8 cellular contexts compared by ENCODE assay signal in the genomic region with DNA sequence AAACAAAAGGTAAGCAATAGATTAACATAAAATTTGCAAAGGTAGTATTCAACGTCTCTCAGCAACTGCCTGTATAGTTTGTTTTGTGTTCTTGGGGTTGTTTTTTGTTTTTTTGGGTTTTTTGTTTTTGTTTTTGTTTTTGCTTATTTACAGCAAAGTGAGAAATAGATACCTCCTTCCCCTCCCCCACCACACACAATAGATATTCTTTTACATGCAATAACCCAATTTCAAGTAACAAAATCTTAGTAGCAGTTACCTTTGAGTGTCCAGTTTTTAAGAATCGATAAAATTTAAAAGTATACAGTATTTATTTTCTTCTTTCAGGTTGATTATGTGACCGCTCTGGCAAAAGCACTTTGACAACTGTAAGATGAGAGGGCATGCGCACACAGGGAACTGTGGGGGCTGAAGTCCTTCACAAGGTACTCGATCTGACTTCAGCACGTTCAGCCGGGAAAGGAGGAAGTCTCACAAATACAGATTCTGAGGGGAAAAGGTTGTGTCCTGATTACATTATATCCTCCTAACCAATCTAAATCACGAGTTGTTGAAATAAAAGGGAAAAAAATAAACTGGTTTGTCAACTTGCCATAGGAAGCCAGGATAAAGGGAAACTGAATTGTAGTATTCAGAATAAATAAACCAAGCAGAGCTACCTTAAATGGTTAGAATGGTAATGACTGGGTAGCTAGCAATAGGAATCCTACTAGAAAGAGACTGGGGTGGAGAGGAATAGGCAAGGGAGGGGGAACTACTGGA. TPM values are rescaled to one million over a fixed set of nuclear protein-coding genes. Genes with fewer than 3 reads are reported as not detected.
DNase-seq lines count a peak whose midpoint lies in the region; ATAC-seq and TF ChIP-seq lines count a peak whose summit lies in the region.

No MANE protein-coding gene starts in this region.

- TF ChIP-seq EP300 in esophagus muscularis mucosa (IDR thresholded peaks at IDR 0.05) (no peak), stomach (IDR thresholded peaks at IDR 0.05) (no peak)

- no peak overlapping the region for H3K27ac ChIP-seq in HUES64 (ENCODE audit: low read depth, low read length)
- H3K27ac ChIP-seq in OCI-LY1 (ENCODE audit: low read depth, low read length, poor library complexity, severe bottlenecking) = peak overlapping the region; percentile 95
- H3K27ac ChIP-seq in esophagus muscularis mucosa (replicated peaks in 1 of 4) = peak overlapping the region; percentile 66 to 93 (median 82)
- peak overlapping the region; percentile 10 to 90 (median 74) for H3K27ac ChIP-seq in stomach

- 0% methylated on average over 7 of the region's 8 CpGs for WGBS in HUES64
- WGBS in esophagus muscularis mucosa = 13% methylated on average over 8 of the region's 8 CpGs
- WGBS in stomach, 5 donors = 5 to 15% (median 10%) methylated on average over 8 of the region's 8 CpGs

- H3K4me3 ChIP-seq in HUES64 (ENCODE audit: low read length) (peak overlapping the region; percentile 45), OCI-LY1 (ENCODE audit: low read depth, low read length, poor library complexity, severe bottlenecking) (peak overlapping the region; percentile 74), esophagus muscularis mucosa (peak overlapping the region; percentile 33 to 47 (median 40)), mucosa of descending colon (no peak overlapping the region), stomach (peak overlapping the region; percentile 6 to 32 (median 30))

- H3K9me3 Mint-ChIP-seq in activated T-helper 1 cell treated with anti-CD3 and anti-CD28 coated beads, Interleukin-12 subunit alpha, Interleukin-12 subunit beta, Interleukin-2, Interleukin-4 antibody, amounts not matched to agents 30 ng/mL and 10 ng/mL and 1 ng/mL, durations not matched to agents 14 hours and 24 hours and 36 hours = no peaks in the 10 kb centered on the region

- peaks cover 32% of the 10 kb centered on the region for H3K4me1 Mint-ChIP-seq in activated T-helper 1 cell treated with anti-CD3 and anti-CD28 coated beads, Interleukin-12 subunit alpha, Interleukin-12 subunit beta, Interleukin-2, Interleukin-4 antibody, amounts not matched to agents 30 ng/mL and 10 ng/mL and 1 ng/mL, durations not matched to agents 14 hours and 24 hours and 36 hours (ENCODE audit: low read depth)

- peaks cover 23% of the 10 kb centered on the region for H3K4me1 ChIP-seq in HUES64 (ENCODE audit: insufficient read depth, low read length)
- H3K4me1 ChIP-seq in OCI-LY1 (ENCODE audit: insufficient read depth, low read length, severe bottlenecking) = peaks cover 33% of the 10 kb centered on the region
- peaks cover 15 to 49% (median 39%) of the 10 kb centered on the region in 4 donors for H3K4me1 ChIP-seq in esophagus muscularis mucosa
- H3K4me1 ChIP-seq in mucosa of descending colon (ENCODE audit: low read depth) = peaks cover 16% of the 10 kb centered on the region
- H3K4me1 ChIP-seq in stomach = peaks cover 12 to 50% (median 40%) of the 10 kb centered on the region in 4 donors

- no peaks in the 10 kb centered on the region for H4K20me1 ChIP-seq in OCI-LY1 (ENCODE audit: insufficient read depth, low read length)

- no peaks in the 10 kb centered on the region for H3K9me3 ChIP-seq in HUES64 (ENCODE audit: insufficient read depth, low read depth, low read length)
- no peaks in the 10 kb centered on the region for H3K9me3 ChIP-seq in OCI-LY1 (ENCODE audit: low read length)
- H3K9me3 ChIP-seq in esophagus muscularis mucosa = no peaks in the 10 kb centered on the region
- no peaks in the 10 kb centered on the region for H3K9me3 ChIP-seq in mucosa of descending colon
- no peaks in the 10 kb centered on the region for H3K9me3 ChIP-seq in stomach

- no peaks in the 10 kb centered on the region for H3K9me2 ChIP-seq in OCI-LY1 (ENCODE audit: low read depth, low read length)

- DNase-seq in DMS 273 treated with DMSO at 0.1 percent for 48 hours (lab: John Stamatoyannopoulos, UW) (peak; percentile 61), esophagus muscularis mucosa (ENCODE audit: extremely low spot score) (no peak), mucosa of descending colon (peak; percentile 59 to 79 (median 62)), stomach (peak; percentile 61)
- peak; percentile 2 for DNase-seq in activated T-helper 1 cell treated with anti-CD3 and anti-CD28 coated beads, Interleukin-12 subunit alpha, Interleukin-12 subunit beta, Interleukin-2, Interleukin-4 antibody, amounts not matched to agents 30 ng/mL and 10 ng/mL and 1 ng/mL, durations not matched to agents 14 hours and 24 hours and 36 hours (ENCODE audit: low spot score)

- H3K4me2 ChIP-seq in OCI-LY1 (ENCODE audit: low read length) = peak overlapping the region; percentile 77

- peaks cover 39% of the 10 kb centered on the region for H3K27me3 ChIP-seq in HUES64 (ENCODE audit: insufficient read depth, low read length)
- H3K27me3 ChIP-seq in OCI-LY1 (ENCODE audit: insufficient read depth, low read length) = no peaks in the 10 kb centered on the region
- no peaks in the 10 kb centered on the region for H3K27me3 ChIP-seq in esophagus muscularis mucosa
- H3K27me3 ChIP-seq in stomach = no peaks in the 10 kb centered on the region

- H3K27me3 Mint-ChIP-seq in activated T-helper 1 cell treated with anti-CD3 and anti-CD28 coated beads, Interleukin-12 subunit alpha, Interleukin-12 subunit beta, Interleukin-2, Interleukin-4 antibody, amounts not matched to agents 30 ng/mL and 10 ng/mL and 1 ng/mL, durations not matched to agents 14 hours and 24 hours and 36 hours (ENCODE audit: insufficient read depth) = peaks cover 14% of the 10 kb centered on the region

- intact Hi-C loops in activated T-helper 1 cell treated with anti-CD3 and anti-CD28 coated beads, Interleukin-12 subunit alpha, Interleukin-12 subunit beta, Interleukin-2, Interleukin-4 antibody, amounts not matched to agents 30 ng/mL and 10 ng/mL and 1 ng/mL, durations not matched to agents 14 hours and 24 hours and 36 hours (cut with micrococcal nuclease) = no loop called here
- intact Hi-C loops in esophagus muscularis mucosa (cut with DNase I) = no loop called here
- intact Hi-C loops in mucosa of descending colon (cut with DNase I, micrococcal nuclease) = loop anchor here in 1 of 2 donors (5.0 kb wide), 1 partner anchor 49 kb away; the partner anchor contains the start of genes CPEB3 and MARCHF5
- intact Hi-C loops in stomach (cut with DNase I; ENCODE audit: low total_unique reads) = loop anchor here (10.0 kb wide), 1 partner anchor 52 kb away; the partner anchor contains the start of genes CPEB3 and MARCHF5

- H3K36me3 Mint-ChIP-seq in activated T-helper 1 cell treated with anti-CD3 and anti-CD28 coated beads, Interleukin-12 subunit alpha, Interleukin-12 subunit beta, Interleukin-2, Interleukin-4 antibody, amounts not matched to agents 30 ng/mL and 10 ng/mL and 1 ng/mL, durations not matched to agents 14 hours and 24 hours and 36 hours (ENCODE audit: low read depth) = peaks cover 8% of the 10 kb centered on the region

- ATAC-seq in mucosa of descending colon (peak; percentile 62), GM21390 (IDR thresholded peaks at IDR 0.05; ENCODE audit: unreplicated experiment) (no peak)

- no peaks in the 10 kb centered on the region for H3K36me3 ChIP-seq in HUES64 (ENCODE audit: insufficient read depth, low read length)
- no peaks in the 10 kb centered on the region for H3K36me3 ChIP-seq in OCI-LY1 (ENCODE audit: insufficient read depth, low read length)
- H3K36me3 ChIP-seq in esophagus muscularis mucosa = no peaks in the 10 kb centered on the region
- no peaks in the 10 kb centered on the region for H3K36me3 ChIP-seq in mucosa of descending colon (ENCODE audit: low read depth)
- no peaks in the 10 kb centered on the region for H3K36me3 ChIP-seq in stomach

- TF ChIP-seq CTCF in OCI-LY1 (IDR thresholded peaks at IDR 0.05; ENCODE audit: low read length) = no peak
- TF ChIP-seq CTCF in esophagus muscularis mucosa (IDR thresholded peaks at IDR 0.05) = no peak
- TF ChIP-seq CTCF in mucosa of descending colon (IDR thresholded peaks at IDR 0.05) = no peak
- no peak for TF ChIP-seq CTCF in stomach (IDR thresholded peaks at IDR 0.05)

- H3F3A ChIP-seq in OCI-LY1 (ENCODE audit: insufficient read depth, low read length) = no peaks in the 10 kb centered on the region

- TF ChIP-seq POLR2A in esophagus muscularis mucosa (IDR thresholded peaks at IDR 0.05; ENCODE audit: low read depth) (no peak), stomach (IDR thresholded peaks at IDR 0.05) (no peak)

- H3K79me2 ChIP-seq in OCI-LY1 (ENCODE audit: insufficient read depth, low read length) = peaks cover 10% of the 10 kb centered on the region

- H3K9ac ChIP-seq in HUES64 (ENCODE audit: low read depth, low read length) (peak overlapping the region; percentile 9; the same call in 1 of the 2 replicates), OCI-LY1 (ENCODE audit: low read length) (peak overlapping the region; percentile 70)

- no peak overlapping the region for H2AFZ ChIP-seq in OCI-LY1 (ENCODE audit: low read length)

- no peak overlapping the region for H3K4me3 Mint-ChIP-seq in activated T-helper 1 cell treated with anti-CD3 and anti-CD28 coated beads, Interleukin-12 subunit alpha, Interleukin-12 subunit beta, Interleukin-2, Interleukin-4 antibody, amounts not matched to agents 30 ng/mL and 10 ng/mL and 1 ng/mL, durations not matched to agents 14 hours and 24 hours and 36 hours

- no peak overlapping the region for H3K27ac Mint-ChIP-seq in activated T-helper 1 cell treated with anti-CD3 and anti-CD28 coated beads, Interleukin-12 subunit alpha, Interleukin-12 subunit beta, Interleukin-2, Interleukin-4 antibody, amounts not matched to agents 30 ng/mL and 10 ng/mL and 1 ng/mL, durations not matched to agents 14 hours and 24 hours and 36 hours

RNA-seq across cellular contexts. Expression of gene CPEB3, which starts 47.8 kb away (rescaled TPM):
- 0.70 TPM for polyA plus RNA-seq in HUES64 (2013, experiment 1 of 2)
- polyA plus RNA-seq in HUES64 (2013, experiment 2 of 2) = 0.82 TPM
- total RNA-seq in activated T-helper 1 cell treated with anti-CD3 and anti-CD28 coated beads, Interleukin-12 subunit alpha, Interleukin-12 subunit beta, Interleukin-2, Interleukin-4 antibody, amounts not matched to agents 30 ng/mL and 10 ng/mL and 1 ng/mL, durations not matched to agents 14 hours and 24 hours and 36 hours = 2.5 and 2.7 TPM in 2 replicates
- total RNA-seq in esophagus muscularis mucosa (10 to 100 TPM in 2 of 4 donors, 1 to 10 TPM in 2; 6.8 to 11.0 (median 10.4) TPM), mucosa of descending colon (10 to 100 TPM in 1 of 3 donors, 1 to 10 TPM in 2; 7.4 to 11.0 (median 8.2) TPM), stomach (10 to 100 TPM in 2 of 5 donors, 1 to 10 TPM in 3; 2.0 to 11.2 (median 6.6) TPM)
- polyA plus RNA-seq in stomach = 1 to 10 TPM; 1.3 to 1.8 (median 1.3) TPM

RNA-seq across cellular contexts. Expression of gene MARCHF5, which starts 47.9 kb away (rescaled TPM):
- 16.8 TPM for polyA plus RNA-seq in HUES64 (2013, experiment 1 of 2)
- 17.0 TPM for polyA plus RNA-seq in HUES64 (2013, experiment 2 of 2)
- total RNA-seq in activated T-helper 1 cell treated with anti-CD3 and anti-CD28 coated beads, Interleukin-12 subunit alpha, Interleukin-12 subunit beta, Interleukin-2, Interleukin-4 antibody, amounts not matched to agents 30 ng/mL and 10 ng/mL and 1 ng/mL, durations not matched to agents 14 hours and 24 hours and 36 hours = 22.5 and 23.9 TPM in 2 replicates
- total RNA-seq in esophagus muscularis mucosa (10 to 100 TPM; 12.3 to 18.5 (median 16.7) TPM), mucosa of descending colon (10 to 100 TPM; 30.5 to 37.2 (median 33.3) TPM), stomach (10 to 100 TPM in 1 of 5 donors, 1 to 10 TPM in 4; 1.2 to 37.1 (median 4.9) TPM)
- polyA plus RNA-seq in stomach = 10 to 100 TPM; 13.2 to 17.1 (median 16.4) TPM
